ENCODE assay signal across 9 cellular contexts in the genomic region with DNA sequence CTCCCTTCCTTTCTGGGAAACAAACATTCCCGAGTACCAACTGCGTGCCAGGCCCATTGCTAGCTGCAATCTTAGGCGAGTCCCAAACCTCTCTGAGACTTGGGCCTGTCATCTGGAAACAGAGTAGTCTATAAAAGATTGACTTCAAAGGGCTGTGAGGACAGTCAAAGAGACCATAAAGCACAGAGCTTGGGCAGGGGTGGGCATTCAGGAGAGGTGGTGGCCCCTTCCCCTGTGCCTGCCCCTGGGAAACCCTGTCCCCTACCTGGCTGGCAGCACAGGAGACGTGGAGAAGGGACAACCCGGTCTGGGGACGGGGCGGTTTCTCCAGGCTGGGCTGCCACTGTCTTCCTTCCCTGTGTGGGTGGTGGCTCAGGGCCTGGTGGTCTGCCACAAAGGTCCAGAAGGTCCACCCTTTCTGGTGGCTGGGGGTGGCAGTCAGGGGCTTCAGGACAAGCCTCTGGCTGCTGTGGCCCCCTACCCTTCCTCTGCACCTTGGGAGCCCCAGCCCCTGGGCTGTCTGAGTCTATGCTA. TPM values are rescaled to one million over a fixed set of nuclear protein-coding genes. Genes with fewer than 3 reads are reported as not detected.
DNase-seq lines count a peak whose midpoint lies in the region; ATAC-seq and TF ChIP-seq lines count a peak whose summit lies in the region.
"Had no signal": no experiment of that assay in that cellular context is flagged by ENCODE, and none has a peak within 500 bp of the region (broad histone marks: within the 10 kb centered on the region; RNA-seq: fewer than 3 reads in every experiment).

No MANE protein-coding gene starts in this region.

- no peaks in the 10 kb centered on the region for H3F3A ChIP-seq in neural progenitor cell (ENCODE audit: low read depth)

- no peaks in the 10 kb centered on the region for H3K27me3 ChIP-seq in neural progenitor cell

- CTCF ChIA-PET in activated CD8-positive, alpha-beta memory T cell treated with anti-CD3 and anti-CD28 coated beads, Interleukin-2, amount 10 ng/mL, durations not matched to agents 7 days and 5 days (lab: Charles Lee): interaction anchor here (2.2 kb wide), 1 partner anchor 11 kb away, joined by 11 read pairs; no protein-coding TSS in a partner anchor

- no peak overlapping the region for H3K9ac ChIP-seq in neural progenitor cell

- H3K9me3 Mint-ChIP-seq in activated CD8-positive, alpha-beta memory T cell treated with anti-CD3 and anti-CD28 coated beads, Interleukin-2, amount 10 ng/mL, durations not matched to agents 7 days and 5 days (ENCODE audit: low read depth): no peaks in the 10 kb centered on the region
- no peaks in the 10 kb centered on the region for H3K9me3 Mint-ChIP-seq in neural progenitor cell

- H3K79me2 ChIP-seq in neural progenitor cell (ENCODE audit: low read depth): no peaks in the 10 kb centered on the region

- H3K9me3 ChIP-seq in neural progenitor cell (ENCODE audit: low read depth): no peaks in the 10 kb centered on the region

- H3K36me3 ChIP-seq in neural progenitor cell: no peaks in the 10 kb centered on the region

- no peaks in the 10 kb centered on the region for H4K20me1 ChIP-seq in neural progenitor cell (ENCODE audit: low read depth)

- H3K27ac Mint-ChIP-seq in activated CD8-positive, alpha-beta memory T cell treated with anti-CD3 and anti-CD28 coated beads, Interleukin-2, amount 10 ng/mL, durations not matched to agents 7 days and 5 days: peak overlapping the region; percentile 94
- H3K27ac Mint-ChIP-seq in neural progenitor cell: peak overlapping the region; percentile 6

- H2AFZ ChIP-seq in neural progenitor cell (replicated peaks): no peak overlapping the region

- no peaks in the 10 kb centered on the region for H3K27me3 Mint-ChIP-seq in activated CD8-positive, alpha-beta memory T cell treated with anti-CD3 and anti-CD28 coated beads, Interleukin-2, amount 10 ng/mL, durations not matched to agents 7 days and 5 days
- peaks cover 10% of the 10 kb centered on the region for H3K27me3 Mint-ChIP-seq in neural progenitor cell (ENCODE audit: insufficient read depth, low read depth)

- H3K36me3 Mint-ChIP-seq in activated CD8-positive, alpha-beta memory T cell treated with anti-CD3 and anti-CD28 coated beads, Interleukin-2, amount 10 ng/mL, durations not matched to agents 7 days and 5 days: no peaks in the 10 kb centered on the region
- H3K36me3 Mint-ChIP-seq in neural progenitor cell: no peaks in the 10 kb centered on the region

- ATAC-seq in GM18502 (IDR thresholded peaks at IDR 0.05; ENCODE audit: poor library complexity, unreplicated experiment) (peak; percentile 5), HG02981 (IDR thresholded peaks at IDR 0.05; ENCODE audit: unreplicated experiment) (peak; percentile 14), GM19395 (IDR thresholded peaks at IDR 0.05; ENCODE audit: unreplicated experiment) (no peak)
- peak; percentile 6 for ATAC-seq in activated CD8-positive, alpha-beta memory T cell treated with anti-CD3 and anti-CD28 coated beads, Interleukin-2, amount 10 ng/mL, durations not matched to agents 7 days and 5 days

- no peak for DNase-seq in activated CD8-positive, alpha-beta memory T cell treated with anti-CD3 and anti-CD28 coated beads, Interleukin-2, amount 10 ng/mL, durations not matched to agents 7 days and 5 days
- DNase-seq in neural progenitor cell (ENCODE audit: low spot score) (no peak), EL (no peak), NCI-H187 treated with DMSO at 0.1 percent for 48 hours (lab: John Stamatoyannopoulos, UW) (no peak)
- DNase-seq in effector CD8-positive, alpha-beta T cell (lab: John Stamatoyannopoulos, UW): no peak
- DNase-seq: NCI-H510A treated with DMSO at 0.1 percent for 48 hours had no signal

- no peak overlapping the region for H3K27ac ChIP-seq in neural progenitor cell

- H3K4me1 ChIP-seq in neural progenitor cell: peaks cover 8% of the 10 kb centered on the region

- no peak for TF ChIP-seq CTCF in neural progenitor cell (IDR thresholded peaks at IDR 0.05)

- H3K4me1 Mint-ChIP-seq in activated CD8-positive, alpha-beta memory T cell treated with anti-CD3 and anti-CD28 coated beads, Interleukin-2, amount 10 ng/mL, durations not matched to agents 7 days and 5 days: peaks cover 50% of the 10 kb centered on the region
- H3K4me1 Mint-ChIP-seq in neural progenitor cell: peaks cover 53% of the 10 kb centered on the region

- H3K4me2 ChIP-seq in neural progenitor cell: no peak overlapping the region

- H3K4me3 ChIP-seq in neural progenitor cell: no peak overlapping the region

- peak overlapping the region; percentile 44 for H3K4me3 Mint-ChIP-seq in activated CD8-positive, alpha-beta memory T cell treated with anti-CD3 and anti-CD28 coated beads, Interleukin-2, amount 10 ng/mL, durations not matched to agents 7 days and 5 days
- no peak overlapping the region for H3K4me3 Mint-ChIP-seq in neural progenitor cell

RNA-seq across cellular contexts. Expression of gene FOSL2, which starts 33.9 kb away (rescaled TPM):
- total RNA-seq in activated CD8-positive, alpha-beta memory T cell treated with anti-CD3 and anti-CD28 coated beads, Interleukin-2, amount 10 ng/mL, durations not matched to agents 7 days and 5 days: 10 to 100 TPM; 56.2 to 75.7 TPM
- 1.3 and 3.7 TPM in 2 replicates for total RNA-seq in neural progenitor cell (ENCODE audit: low replicate concordance)

Comparison
In these comparisons a context has a peak if more than half of its experiments do, and no peak if none do; other contexts are left out.
1. RNA of gene FOSL2, which starts 33.9 kb away (total RNA-seq): 56.2 to 75.7 TPM in activated CD8-positive, alpha-beta memory T cell treated with anti-CD3 and anti-CD28 coated beads, Interleukin-2, amount 10 ng/mL, durations not matched to agents 7 days and 5 days; 1.3 to 3.7 TPM in neural progenitor cell; every median in the first group is over 10 times any median in the second.